ENCODE assay signal across 17 cellular contexts in genomic region chr5:32100230-32100629, GRCh38.
DNase-seq lines count a peak whose midpoint lies in the region; ATAC-seq and TF ChIP-seq lines count a peak whose summit lies in the region.
"Had no signal": no experiment of that assay in that cellular context is flagged by ENCODE, and none has a peak within 500 bp of the region (broad histone marks: within the 10 kb centered on the region; RNA-seq: fewer than 3 reads in every experiment).

No MANE protein-coding gene starts in this region.

- WGBS in testis, 2 donors: 72 to 75% methylated on average over 6 of the region's 6 CpGs

- no peaks in the 10 kb centered on the region for H3K36me3 ChIP-seq in testis (ENCODE audit: low read depth, missing control alignments)

- H3K4me3 Mint-ChIP-seq in osteocyte (ENCODE audit: unreplicated experiment): no peak overlapping the region
- H3K4me3 Mint-ChIP-seq: T-helper 1 cell treated with Interleukin-12 subunit alpha and Interleukin-12 subunit beta and Interleukin-4 antibody, amounts not matched to agents 30 μg/mL and 1 μg/mL, for 36 hours had no signal

- H3K9me3 ChIP-seq in testis: no peaks in the 10 kb centered on the region
- H3K9me3 ChIP-seq: tibial artery had no signal

- H3K27ac Mint-ChIP-seq in osteocyte (ENCODE audit: unreplicated experiment): no peak overlapping the region
- H3K27ac Mint-ChIP-seq: T-helper 1 cell treated with Interleukin-12 subunit alpha and Interleukin-12 subunit beta and Interleukin-4 antibody, amounts not matched to agents 30 μg/mL and 1 μg/mL, for 36 hours had no signal

- no peaks in the 10 kb centered on the region for H3K27me3 Mint-ChIP-seq in osteocyte (ENCODE audit: unreplicated experiment)

- no peak overlapping the region for H3K4me3 ChIP-seq in AG10803 (ENCODE audit: low read length)
- H3K4me3 ChIP-seq in testis: no peak overlapping the region
- H3K4me3 ChIP-seq: PC-9, tibial artery had no signal

- intact Hi-C loops in head of caudate nucleus (cut with DNase I): no loop called here
- intact Hi-C loops in testis (cut with DNase I; ENCODE audit: low total_unique reads): no loop called here

- peaks cover 17% of the 10 kb centered on the region for H3K4me1 ChIP-seq in testis

- no peak for TF ChIP-seq CTCF in AG10803 (conservative IDR thresholded peaks at IDR 0.05; ENCODE audit: low read length)
- TF ChIP-seq CTCF in osteocyte (IDR thresholded peaks at IDR 0.05): no peak
- no peak for TF ChIP-seq CTCF in testis (IDR thresholded peaks at IDR 0.05)

- H3K4me1 Mint-ChIP-seq in osteocyte (ENCODE audit: unreplicated experiment): peaks cover 12% of the 10 kb centered on the region

- peak overlapping the region in 1 of 2 donors; percentile 82 for H3K27ac ChIP-seq in testis
- H3K27ac ChIP-seq: PC-9, tibial artery had no signal

- no peak for ATAC-seq in GM21381 (IDR thresholded peaks at IDR 0.05; ENCODE audit: unreplicated experiment)
- ATAC-seq: left lobe of liver had no signal

- no peaks in the 10 kb centered on the region for H3K27me3 ChIP-seq in testis
- H3K27me3 ChIP-seq: tibial artery had no signal

- DNase-seq in AG10803 (ENCODE audit: low read depth) (peak; percentile 48), astrocyte of the hippocampus (ENCODE audit: low read depth, low spot score) (peak; percentile 18), head of caudate nucleus (peak in 41 of 42 donors; percentile 38 to 91 (median 72)), osteocyte (ENCODE audit: extremely low spot score, unreplicated experiment) (peak; percentile 70), NCI-H774 (lab: John Stamatoyannopoulos, UW) (no peak), testis (no peak), cortex of kidney (lab: John Stamatoyannopoulos, UW) (no peak)
- DNase-seq: activated CD4-positive, alpha-beta T cell treated with anti-CD3 and anti-CD28 coated beads for 1 hour; DMS 273 treated with DMSO at 0.1 percent for 48 hours; glutamatergic neuron; MM.1S; NCI-H2227 treated with DMSO at 0.1 percent for 48 hours; PC-9; tibial artery had no signal

- no peak for TF ChIP-seq POLR2A in testis (IDR thresholded peaks at IDR 0.05)

- peaks cover 28% of the 10 kb centered on the region for H3K36me3 Mint-ChIP-seq in osteocyte (ENCODE audit: unreplicated experiment)

- no peaks in the 10 kb centered on the region for H3K9me3 Mint-ChIP-seq in osteocyte (ENCODE audit: unreplicated experiment)
- H3K9me3 Mint-ChIP-seq: T-helper 1 cell treated with Interleukin-12 subunit alpha and Interleukin-12 subunit beta and Interleukin-4 antibody, amounts not matched to agents 30 μg/mL and 1 μg/mL, for 36 hours had no signal

Comparison
In these comparisons a context has a peak if more than half of its experiments do, and no peak if none do; other contexts are left out.
1. DNase-seq: peak in AG10803 (single experiment), astrocyte of the hippocampus (single experiment), head of caudate nucleus (41 of 42) and osteocyte (single experiment); none in NCI-H774 (single experiment), testis (single experiment) and cortex of kidney (single experiment).